Comparison of ENCODE assay signal across 23 cellular contexts in genomic region chr4:82852751-82853053, GRCh38. TPM values are rescaled to one million over a fixed set of nuclear protein-coding genes. Genes with fewer than 3 reads are reported as not detected.
DNase-seq lines count a peak whose midpoint lies in the region; ATAC-seq, FAIRE-seq and TF ChIP-seq lines count a peak whose summit lies in the region.
"Had no signal": no experiment of that assay in that cellular context is flagged by ENCODE, and none has a peak within 500 bp of the region (broad histone marks: within the 10 kb centered on the region; RNA-seq: fewer than 3 reads in every experiment).

No MANE protein-coding gene starts in this region.

- TF ChIP-seq RAD21 in K562 (CRISPR knock-in tag; conservative IDR thresholded peaks at IDR 0.05 in 1 of 2, IDR thresholded peaks at IDR 0.05 in 1 of 2), result no peak

- H3K4me2 ChIP-seq in K562 (ENCODE audit: insufficient read depth, low read length), result no peak overlapping the region

- peaks cover 53% of the 10 kb centered on the region for H3K36me3 Mint-ChIP-seq in activated CD8-positive, alpha-beta T cell treated with anti-CD3 and anti-CD28 coated beads, Interleukin-2, amount 10 ng/mL, durations not matched to agents 7 days and 5 days (ENCODE audit: low read depth)
- H3K36me3 Mint-ChIP-seq in activated CD8-positive, alpha-beta T cell treated with anti-CD3 and anti-CD28 coated beads for 36 hours (ENCODE audit: low read depth), result peaks cover 39% of the 10 kb centered on the region
- peaks cover 64% of the 10 kb centered on the region for H3K36me3 Mint-ChIP-seq in osteocyte (ENCODE audit: unreplicated experiment)
- H3K36me3 Mint-ChIP-seq in CD8-positive, alpha-beta memory T cell, result peaks cover 8 to 79% (median 35%) of the 10 kb centered on the region in 3 donors

- no peaks in the 10 kb centered on the region for H3K9me1 ChIP-seq in K562 (ENCODE audit: control insufficient read depth, insufficient read depth, low read length)

- H4K20me1 ChIP-seq in K562 (replicated peaks; ENCODE audit: control insufficient read depth, insufficient read depth, low read length), result no peaks in the 10 kb centered on the region

- H3K27me3 ChIP-seq in K562 (ENCODE audit: control insufficient read depth in 2 of 2, insufficient read depth in 2 of 2, low read length in 2 of 2) (no peaks in the 10 kb centered on the region), brain microvascular endothelial cell (replicated peaks) (no peaks in the 10 kb centered on the region)
- no peaks in the 10 kb centered on the region for H3K27me3 ChIP-seq in CD8-positive, alpha-beta memory T cell (ENCODE audit: insufficient read depth, low read length, poor library complexity, severe bottlenecking)
- H3K27me3 ChIP-seq: ascending aorta, heart right ventricle, MG63, spleen, testis had no signal

- in situ Hi-C loops in K562 (cut with MboI), result no loop called here
- in situ Hi-C loops in brain microvascular endothelial cell (cut with HindIII; ENCODE audit: low pct_ligation_motif_present, low sequenced_read_pairs), result no loop called here

- TF ChIP-seq CTCF in activated CD8-positive, alpha-beta T cell treated with anti-CD3 and anti-CD28 coated beads for 36 hours (IDR thresholded peaks at IDR 0.05), result no peak
- TF ChIP-seq CTCF in HFF-Myc (IDR thresholded peaks at IDR 0.05; ENCODE audit: low read depth, low read length, missing control alignments) (peak; percentile 2), K562 (IDR thresholded peaks at IDR 0.05 in 2 of 3, conservative IDR thresholded peaks at IDR 0.05 in 1 of 3; ENCODE audit: insufficient read depth in 2 of 3, low read depth in 1 of 3, low read length in 3 of 3) (0 out of 6 replicates have a peak, but pooled peaks of 1 of the 3 experiments have one; percentile 6), osteocyte (IDR thresholded peaks at IDR 0.05) (no peak), brain microvascular endothelial cell (IDR thresholded peaks at IDR 0.05; ENCODE audit: low read depth, low read length, missing control alignments) (no peak)

- intact Hi-C loops in activated CD8-positive, alpha-beta T cell treated with anti-CD3 and anti-CD28 coated beads for 36 hours (cut with micrococcal nuclease), result no loop called here
- intact Hi-C loops in K562 (cut with micrococcal nuclease), result loop anchor here (10.0 kb wide), 1 partner anchor 422 kb away; no protein-coding TSS in a partner anchor

- H2AFZ ChIP-seq in K562 (ENCODE audit: low read depth, low read length), result no peak overlapping the region

- H3K9me3 Mint-ChIP-seq in activated CD8-positive, alpha-beta T cell treated with anti-CD3 and anti-CD28 coated beads, Interleukin-2, amount 10 ng/mL, durations not matched to agents 7 days and 5 days (ENCODE audit: insufficient read depth), result no peaks in the 10 kb centered on the region
- H3K9me3 Mint-ChIP-seq in activated CD8-positive, alpha-beta T cell treated with anti-CD3 and anti-CD28 coated beads for 36 hours, result no peaks in the 10 kb centered on the region
- no peaks in the 10 kb centered on the region for H3K9me3 Mint-ChIP-seq in osteocyte (ENCODE audit: unreplicated experiment)
- H3K9me3 Mint-ChIP-seq in CD8-positive, alpha-beta memory T cell, result no peaks in the 10 kb centered on the region
- H3K9me3 Mint-ChIP-seq: activated naive CD4-positive, alpha-beta T cell treated with anti-CD3 and anti-CD28 coated beads, Interleukin-2, amount 50 U/mL, for 24 hours; activated T-helper 1 cell treated with anti-CD3 and anti-CD28 coated beads, Interleukin-12 subunit alpha, Interleukin-12 subunit beta, Interleukin-2, Interleukin-4 antibody, amounts not matched to agents 30 ng/mL and 10 ng/mL and 1 ng/mL, durations not matched to agents 14 hours and 24 hours and 36 hours; T-helper 2 cell treated with Interferon-gamma antibody and Interleukin-4, amounts not matched to agents 5 μg/mL and 100 μg/mL, for 36 hours had no signal

- H3K4me1 ChIP-seq in K562 (replicated peaks in 1 of 2; ENCODE audit: control insufficient read depth in 2 of 2, insufficient read depth in 2 of 2, low read length in 2 of 2), result no peaks in the 10 kb centered on the region
- H3K4me1 ChIP-seq in CD8-positive, alpha-beta memory T cell (ENCODE audit: insufficient read depth, low read length), result no peaks in the 10 kb centered on the region
- H3K4me1 ChIP-seq: ascending aorta, spleen, testis had no signal

- DNase-seq in activated CD8-positive, alpha-beta T cell treated with anti-CD3 and anti-CD28 coated beads, Interleukin-2, amount 10 ng/mL, durations not matched to agents 7 days and 5 days, result no peak
- DNase-seq in activated CD8-positive, alpha-beta T cell treated with anti-CD3 and anti-CD28 coated beads for 36 hours, result no peak
- DNase-seq in HFF-Myc (ENCODE audit: extremely low read depth, low read depth) (no peak), K562 (ENCODE audit: extremely low read depth in 1 of 4, low spot score in 3 of 4) (no peak), osteocyte (ENCODE audit: extremely low spot score, unreplicated experiment) (no peak), AG08396 (ENCODE audit: low spot score) (no peak), brain microvascular endothelial cell (no peak)
- DNase-seq in CD8-positive, alpha-beta memory T cell, result no peak
- DNase-seq: activated CD4-positive, alpha-beta T cell treated with anti-CD3 and anti-CD28 coated beads, Interleukin-2, amount 50 U/mL, for 1 hour; C1 segment of cervical spinal cord; cerebellar nuclear complex; heart right ventricle; left cardiac atrium; MG63; NCI-H1436 treated with DMSO at 0.1 percent for 48 hours; NCI-H2171; spleen; stimulated activated CD4-positive, alpha-beta T cell treated with anti-CD3 and anti-CD28 coated beads, Interleukin-4, amount 100 ng/mL, for 1 hour; testis had no signal

- POLR2A ChIA-PET in activated CD8-positive, alpha-beta T cell treated with anti-CD3 and anti-CD28 coated beads, Interleukin-2, amount 10 ng/mL, durations not matched to agents 7 days and 5 days (lab: Charles Lee), result interaction anchor here (1.3 to 2.2 kb wide), 2 partner anchors 38 to 47 kb away, joined by 4 to 10 read pairs; partner anchors contain the start of gene SEC31A
- POLR2A ChIA-PET in activated CD8-positive, alpha-beta T cell treated with anti-CD3 and anti-CD28 coated beads for 36 hours (lab: Charles Lee), result interaction anchor here (1.1 kb wide), 1 partner anchor 24 kb away, joined by 3 read pairs; no protein-coding TSS in a partner anchor
- POLR2A ChIA-PET in K562 (lab: Yijun Ruan, JAX), result interaction anchor here (0.8 to 1.4 kb wide), 4 partner anchors 26 to 48 kb away, joined by 3 to 6 read pairs (median 4); partner anchors contain the start of gene THAP9
- POLR2A ChIA-PET in CD8-positive, alpha-beta memory T cell (lab: Charles Lee), result no interaction called here

- H3K4me3 ChIP-seq in HFF-Myc (replicated peaks; ENCODE audit: low read depth, low read length) (no peak overlapping the region), K562 (no peak overlapping the region), brain microvascular endothelial cell (ENCODE audit: low read depth, low read length) (no peak overlapping the region)
- H3K4me3 ChIP-seq in CD8-positive, alpha-beta memory T cell (ENCODE audit: low read length), result no peak overlapping the region
- H3K4me3 ChIP-seq: ascending aorta, heart right ventricle, MG63, spleen, testis had no signal

- H3K79me2 ChIP-seq in K562 (ENCODE audit: control insufficient read depth, insufficient read depth, low read length), result no peaks in the 10 kb centered on the region

- H3K27me3 Mint-ChIP-seq in activated CD8-positive, alpha-beta T cell treated with anti-CD3 and anti-CD28 coated beads, Interleukin-2, amount 10 ng/mL, durations not matched to agents 7 days and 5 days (ENCODE audit: low read depth), result no peaks in the 10 kb centered on the region
- no peaks in the 10 kb centered on the region for H3K27me3 Mint-ChIP-seq in activated CD8-positive, alpha-beta T cell treated with anti-CD3 and anti-CD28 coated beads for 36 hours
- H3K27me3 Mint-ChIP-seq in osteocyte (ENCODE audit: unreplicated experiment), result no peaks in the 10 kb centered on the region
- no peaks in the 10 kb centered on the region for H3K27me3 Mint-ChIP-seq in CD8-positive, alpha-beta memory T cell
- H3K27me3 Mint-ChIP-seq: activated naive CD4-positive, alpha-beta T cell treated with anti-CD3 and anti-CD28 coated beads, Interleukin-2, amount 50 U/mL, for 24 hours had no signal

- H3K27ac ChIP-seq in K562 (ENCODE audit: extremely low read depth, low read depth, low read length) (no peak overlapping the region), brain microvascular endothelial cell (no peak overlapping the region)
- H3K27ac ChIP-seq in CD8-positive, alpha-beta memory T cell (ENCODE audit: low read depth, low read length), result no peak overlapping the region
- H3K27ac ChIP-seq: ascending aorta, spleen, testis had no signal

- no TSS peak for BruUV-seq in K562 (replicated peaks; lab: Mats Ljungman, UMichigan)

- no peak for TF ChIP-seq POLR2A in K562 (conservative IDR thresholded peaks at IDR 0.05)

- FAIRE-seq in K562 (lab: Jason Lieb, UNC), result no peak

- peaks cover 94% of the 10 kb centered on the region for H3K36me3 ChIP-seq in K562 (ENCODE audit: control insufficient read depth, insufficient read depth, low read length)
- H3K36me3 ChIP-seq in CD8-positive, alpha-beta memory T cell (ENCODE audit: insufficient read depth, low read length), result peaks cover 42% of the 10 kb centered on the region
- H3K36me3 ChIP-seq in brain microvascular endothelial cell (replicated peaks), result peaks cover 89% of the 10 kb centered on the region

- no peak overlapping the region for H3K9ac ChIP-seq in K562 (ENCODE audit: insufficient read depth in 1 of 2, low read depth in 2 of 2, low read length in 2 of 2)

- no peaks in the 10 kb centered on the region for H3K9me3 ChIP-seq in K562 (replicated peaks; ENCODE audit: control insufficient read depth, insufficient read depth, low read depth, low read length)
- no peaks in the 10 kb centered on the region for H3K9me3 ChIP-seq in CD8-positive, alpha-beta memory T cell (ENCODE audit: low read length)
- H3K9me3 ChIP-seq: ascending aorta, heart right ventricle, MG63, spleen, testis had no signal

- no peak overlapping the region for H3K4me3 Mint-ChIP-seq in activated CD8-positive, alpha-beta T cell treated with anti-CD3 and anti-CD28 coated beads, Interleukin-2, amount 10 ng/mL, durations not matched to agents 7 days and 5 days
- no peak overlapping the region for H3K4me3 Mint-ChIP-seq in activated CD8-positive, alpha-beta T cell treated with anti-CD3 and anti-CD28 coated beads for 36 hours
- no peak overlapping the region for H3K4me3 Mint-ChIP-seq in osteocyte (ENCODE audit: unreplicated experiment)
- no peak overlapping the region for H3K4me3 Mint-ChIP-seq in CD8-positive, alpha-beta memory T cell
- H3K4me3 Mint-ChIP-seq: activated naive CD4-positive, alpha-beta T cell treated with anti-CD3 and anti-CD28 coated beads, Interleukin-2, amount 50 U/mL, for 24 hours; activated T-helper 1 cell treated with anti-CD3 and anti-CD28 coated beads, Interleukin-12 subunit alpha, Interleukin-12 subunit beta, Interleukin-2, Interleukin-4 antibody, amounts not matched to agents 30 ng/mL and 10 ng/mL and 1 ng/mL, durations not matched to agents 14 hours and 24 hours and 36 hours; T-helper 2 cell treated with Interferon-gamma antibody and Interleukin-4, amounts not matched to agents 5 μg/mL and 100 μg/mL, for 36 hours had no signal

- no peak overlapping the region for H3K27ac Mint-ChIP-seq in activated CD8-positive, alpha-beta T cell treated with anti-CD3 and anti-CD28 coated beads, Interleukin-2, amount 10 ng/mL, durations not matched to agents 7 days and 5 days
- H3K27ac Mint-ChIP-seq in activated CD8-positive, alpha-beta T cell treated with anti-CD3 and anti-CD28 coated beads for 36 hours, result no peak overlapping the region
- H3K27ac Mint-ChIP-seq in osteocyte (ENCODE audit: unreplicated experiment), result peak overlapping the region; percentile 2
- peak overlapping the region in 3 of 8 donors; percentile 27 to 34 (median 29) for H3K27ac Mint-ChIP-seq in CD8-positive, alpha-beta memory T cell

- ATAC-seq in activated CD8-positive, alpha-beta T cell treated with anti-CD3 and anti-CD28 coated beads, Interleukin-2, amount 10 ng/mL, durations not matched to agents 7 days and 5 days, result peak; percentile 30
- ATAC-seq in activated CD8-positive, alpha-beta T cell treated with anti-CD3 and anti-CD28 coated beads for 36 hours, result no peak
- ATAC-seq in K562, result peak; percentile 63
- ATAC-seq: left cardiac atrium had no signal

- peaks cover 8% of the 10 kb centered on the region for H3K4me1 Mint-ChIP-seq in activated CD8-positive, alpha-beta T cell treated with anti-CD3 and anti-CD28 coated beads, Interleukin-2, amount 10 ng/mL, durations not matched to agents 7 days and 5 days (ENCODE audit: low read depth)
- peaks cover 6% of the 10 kb centered on the region for H3K4me1 Mint-ChIP-seq in activated CD8-positive, alpha-beta T cell treated with anti-CD3 and anti-CD28 coated beads for 36 hours (ENCODE audit: low read depth)
- H3K4me1 Mint-ChIP-seq in osteocyte (ENCODE audit: unreplicated experiment), result no peaks in the 10 kb centered on the region
- peaks cover 0 to 4% (median 0%) of the 10 kb centered on the region in 3 donors for H3K4me1 Mint-ChIP-seq in CD8-positive, alpha-beta memory T cell

- no peak for TF ChIP-seq EP300 in K562 (IDR thresholded peaks at IDR 0.05; ENCODE audit: low read length)

- CTCF ChIA-PET in activated CD8-positive, alpha-beta T cell treated with anti-CD3 and anti-CD28 coated beads, Interleukin-2, amount 10 ng/mL, durations not matched to agents 7 days and 5 days (lab: Charles Lee), result interaction anchor here (0.7 to 4.9 kb wide), 26 partner anchors 9 to 638 kb away, joined by 3 to 48 read pairs (median 6); partner anchors contain the start of genes COPS4, COQ2, LIN54 and THAP9
- CTCF ChIA-PET in activated CD8-positive, alpha-beta T cell treated with anti-CD3 and anti-CD28 coated beads for 36 hours (lab: Charles Lee), result interaction anchor here (0.6 to 3.0 kb wide), 20 partner anchors 9 to 429 kb away, joined by 3 to 10 read pairs (median 3); partner anchors contain the start of genes COPS4 and THAP9
- CTCF ChIA-PET in K562 (lab: Yijun Ruan, JAX; ENCODE audit: low intra/inter-chr PET ratio), result no interaction called here
- CTCF ChIA-PET in CD8-positive, alpha-beta memory T cell (lab: Charles Lee), result interaction anchor here (1.0 to 1.6 kb wide), 4 partner anchors 45 to 428 kb away, joined by 3 to 6 read pairs (median 4); partner anchors contain the start of gene LIN54

- WGBS in K562 (ENCODE audit: insufficient coverage, low coverage, missing lambda C conversion rate), result 80% methylated on average over 5 of the region's 5 CpGs

RNA-seq across cellular contexts. Expression of gene SEC31A, which starts 38.3 kb away (rescaled TPM):
- 100 to 1,000 TPM; 111 to 113 TPM for total RNA-seq in activated CD8-positive, alpha-beta T cell treated with anti-CD3 and anti-CD28 coated beads, Interleukin-2, amount 10 ng/mL, durations not matched to agents 7 days and 5 days
- 10 to 100 TPM; 76.0 to 77.1 TPM for total RNA-seq in activated CD8-positive, alpha-beta T cell treated with anti-CD3 and anti-CD28 coated beads for 36 hours
- 324 and 746 TPM in 2 replicates for total RNA-seq in K562 (2011; cell fraction: chromatin; rRNA removed; ENCODE audit: low replicate concordance)
- total RNA-seq in K562 (2011; cell fraction: nucleolus; rRNA removed), result 168 and 207 TPM in 2 replicates
- total RNA-seq in K562 (2011; cell fraction: nucleoplasm; rRNA removed), result 327 and 417 TPM in 2 replicates
- total RNA-seq in K562 (2014; rRNA removed) (78.9 and 96.2 TPM in 2 replicates), K562 (2014; rRNA removed; fragmentation: Illumina TruSeq; extraction: Trizol) (177 and 187 TPM in 2 replicates), K562 (2015; rRNA removed; fragmentation: Illumina TruSeq; extraction: Trizol) (176 and 190 TPM in 2 replicates), K562 (2021) (173 and 174 TPM in 2 replicates), osteocyte (360 and 377 TPM in 2 replicates)
- polyA plus RNA-seq in K562 (2011; rRNA removed) (224 and 255 TPM in 2 replicates), K562 (2014; fragmentation: Illumina TruSeq; extraction: Trizol) (186 and 241 TPM in 2 replicates), K562 (2014; fragmentation: Nextera tagmentation; extraction: Ambion mirVana) (100 to 1,000 TPM; 106 to 142 TPM), K562 (2014; rRNA removed) (117 and 131 TPM in 2 replicates)
- 176 and 205 TPM in 2 replicates for polyA plus RNA-seq in K562 (2011; cell fraction: cytosol; rRNA removed)
- 129 and 192 TPM in 2 replicates for polyA plus RNA-seq in K562 (2011; cell fraction: nucleus; rRNA removed)
- polyA plus RNA-seq in K562 (2012), result 136 and 141 TPM in 2 replicates
- polyA minus RNA-seq in K562 (2011; rRNA and poly(A)+ RNA removed), result 343 and 404 TPM in 2 replicates
- polyA minus RNA-seq in K562 (2011; cell fraction: cytosol; rRNA and poly(A)+ RNA removed), result 116 and 145 TPM in 2 replicates
- polyA minus RNA-seq in K562 (2011; cell fraction: nucleus; rRNA and poly(A)+ RNA removed), result 131 and 236 TPM in 2 replicates
- 100 to 1,000 TPM in 1 of 2 experiments, 10 to 100 TPM in 1; 87.3 to 100 TPM for total RNA-seq in CD8-positive, alpha-beta memory T cell
- polyA plus RNA-seq in CD8-positive, alpha-beta memory T cell, result 129 TPM

RNA-seq across cellular contexts. Expression of gene THAP9, which starts 47.8 kb away (rescaled TPM):
- 1 to 10 TPM; 3.1 to 3.3 TPM for total RNA-seq in activated CD8-positive, alpha-beta T cell treated with anti-CD3 and anti-CD28 coated beads, Interleukin-2, amount 10 ng/mL, durations not matched to agents 7 days and 5 days
- 1 to 10 TPM; 3.5 to 4.4 TPM for total RNA-seq in activated CD8-positive, alpha-beta T cell treated with anti-CD3 and anti-CD28 coated beads for 36 hours
- 6.4 and 16.1 TPM in 2 replicates for total RNA-seq in K562 (2011; cell fraction: chromatin; rRNA removed; ENCODE audit: low replicate concordance)
- total RNA-seq in K562 (2011; cell fraction: nucleolus; rRNA removed), result 6.0 and 6.2 TPM in 2 replicates
- total RNA-seq in K562 (2011; cell fraction: nucleoplasm; rRNA removed), result 3.9 and 6.7 TPM in 2 replicates
- total RNA-seq in K562 (2014; rRNA removed) (3.4 and 4.7 TPM in 2 replicates), K562 (2014; rRNA removed; fragmentation: Illumina TruSeq; extraction: Trizol) (5.8 and 6.6 TPM in 2 replicates), K562 (2015; rRNA removed; fragmentation: Illumina TruSeq; extraction: Trizol) (5.8 and 7.0 TPM in 2 replicates), K562 (2021) (4.5 and 5.4 TPM in 2 replicates), osteocyte (4.9 and 6.2 TPM in 2 replicates)
- polyA plus RNA-seq in K562 (2011; rRNA removed) (6.0 and 6.9 TPM in 2 replicates), K562 (2014; fragmentation: Illumina TruSeq; extraction: Trizol) (3.7 and 3.8 TPM in 2 replicates), K562 (2014; fragmentation: Nextera tagmentation; extraction: Ambion mirVana) (1 to 10 TPM; 4.8 to 5.6 TPM), K562 (2014; rRNA removed) (3.4 and 5.4 TPM in 2 replicates)
- polyA plus RNA-seq in K562 (2011; cell fraction: cytosol; rRNA removed), result 1.1 and 1.6 TPM in 2 replicates
- 6.2 and 6.5 TPM in 2 replicates for polyA plus RNA-seq in K562 (2011; cell fraction: nucleus; rRNA removed)
- 2.8 and 4.0 TPM in 2 replicates for polyA plus RNA-seq in K562 (2012)
- 9.3 and 10.3 TPM in 2 replicates for polyA minus RNA-seq in K562 (2011; rRNA and poly(A)+ RNA removed)
- polyA minus RNA-seq in K562 (2011; cell fraction: cytosol; rRNA and poly(A)+ RNA removed), result 2.6 and 5.6 TPM in 2 replicates
- polyA minus RNA-seq in K562 (2011; cell fraction: nucleus; rRNA and poly(A)+ RNA removed), result 4.8 and 9.4 TPM in 2 replicates
- 1 to 10 TPM; 1.6 to 2.3 TPM for total RNA-seq in CD8-positive, alpha-beta memory T cell
- polyA plus RNA-seq in CD8-positive, alpha-beta memory T cell, result 2.0 TPM

RNA-seq across cellular contexts. Expression of gene SCD5, which starts 54.1 kb away (rescaled TPM):
- total RNA-seq in activated CD8-positive, alpha-beta T cell treated with anti-CD3 and anti-CD28 coated beads, Interleukin-2, amount 10 ng/mL, durations not matched to agents 7 days and 5 days, result 1 to 10 TPM; 2.9 to 3.1 TPM
- total RNA-seq in activated CD8-positive, alpha-beta T cell treated with anti-CD3 and anti-CD28 coated beads for 36 hours, result 1 to 10 TPM; 1.6 to 2.2 TPM
- not detected in 2 replicates for total RNA-seq in K562 (2011; cell fraction: chromatin; rRNA removed; ENCODE audit: low replicate concordance)
- not detected in 2 replicates for total RNA-seq in K562 (2011; cell fraction: nucleolus; rRNA removed)
- not detected in 2 replicates for total RNA-seq in K562 (2011; cell fraction: nucleoplasm; rRNA removed)
- total RNA-seq in K562 (2014; rRNA removed) (not detected in 2 replicates), K562 (2014; rRNA removed; fragmentation: Illumina TruSeq; extraction: Trizol) (0.04 TPM in 1 of 2 replicates, not detected in the other), K562 (2015; rRNA removed; fragmentation: Illumina TruSeq; extraction: Trizol) (not detected in 2 replicates), K562 (2021) (0.18 and 0.20 TPM in 2 replicates), osteocyte (23.7 and 23.9 TPM in 2 replicates)
- polyA plus RNA-seq in K562 (2011; rRNA removed) (0.03 and 0.04 TPM in 2 replicates), K562 (2014; fragmentation: Illumina TruSeq; extraction: Trizol) (not detected in 2 replicates), K562 (2014; fragmentation: Nextera tagmentation; extraction: Ambion mirVana) (under 1 TPM in 1 of 2 experiments, not detected in 1; 0.01 TPM), K562 (2014; rRNA removed) (not detected in 2 replicates)
- polyA plus RNA-seq in K562 (2011; cell fraction: cytosol; rRNA removed), result 0.09 TPM in 1 of 2 replicates, not detected in the other
- polyA plus RNA-seq in K562 (2011; cell fraction: nucleus; rRNA removed), result not detected in 2 replicates
- not detected in 2 replicates for polyA plus RNA-seq in K562 (2012)
- 0.06 TPM in 1 of 2 replicates, not detected in the other for polyA minus RNA-seq in K562 (2011; rRNA and poly(A)+ RNA removed)
- polyA minus RNA-seq in K562 (2011; cell fraction: cytosol; rRNA and poly(A)+ RNA removed), result not detected in 2 replicates
- polyA minus RNA-seq in K562 (2011; cell fraction: nucleus; rRNA and poly(A)+ RNA removed), result 0.13 TPM in 1 of 2 replicates, not detected in the other
- total RNA-seq in CD8-positive, alpha-beta memory T cell, result 1 to 10 TPM; 6.2 to 6.3 TPM
- polyA plus RNA-seq in CD8-positive, alpha-beta memory T cell, result 2.6 TPM
